16 cellular contexts compared by ENCODE assay signal in the genomic region with DNA sequence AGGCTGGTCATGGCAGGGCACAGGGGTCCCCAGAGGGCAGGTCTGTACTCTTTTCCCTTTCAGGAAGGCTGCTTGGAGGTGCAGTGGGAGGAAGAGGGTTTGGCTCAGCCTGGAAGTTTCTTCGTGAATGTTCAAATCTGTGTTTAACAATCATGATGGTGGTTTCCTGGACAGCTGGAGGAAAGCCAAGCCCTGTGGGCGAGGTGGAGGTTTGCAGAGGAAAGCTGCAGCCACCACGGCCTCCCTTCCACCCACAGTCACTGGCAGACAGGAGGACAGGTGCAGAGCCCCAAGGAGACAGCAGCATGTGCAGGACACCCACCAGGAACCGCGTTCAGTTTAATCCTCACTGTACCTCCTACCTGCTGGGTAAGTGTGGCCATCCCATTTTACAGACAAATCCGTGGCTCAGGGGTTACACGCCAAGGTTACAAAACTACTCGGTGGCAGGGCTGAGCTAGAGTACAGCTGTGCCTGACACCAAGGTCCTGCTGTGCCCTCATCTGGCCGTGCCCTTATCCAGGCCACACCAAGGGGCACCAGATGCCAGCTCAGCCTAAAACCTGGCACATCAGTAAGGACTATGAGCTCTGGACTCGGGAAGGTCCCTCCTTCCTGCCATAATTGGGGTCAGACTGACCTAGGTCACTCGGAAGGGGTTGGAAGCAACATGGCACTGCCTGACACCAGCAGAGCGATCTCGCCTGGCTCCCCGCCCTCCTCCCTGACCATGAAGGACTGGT. TPM values are rescaled to one million over a fixed set of nuclear protein-coding genes. Genes with fewer than 3 reads are reported as not detected.
DNase-seq lines count a peak whose midpoint lies in the region; ATAC-seq, FAIRE-seq and TF ChIP-seq lines count a peak whose summit lies in the region.
"Had no signal": no experiment of that assay in that cellular context is flagged by ENCODE, and none has a peak within 500 bp of the region (broad histone marks: within the 10 kb centered on the region; RNA-seq: fewer than 3 reads in every experiment).

No MANE protein-coding gene starts in this region.

- no peak overlapping the region for H3K4me3 Mint-ChIP-seq in activated CD4-positive, alpha-beta T cell treated with anti-CD3 and anti-CD28 coated beads, Interleukin-2, amount 10 ng/mL, durations not matched to agents 24 days and 14 days
- H3K4me3 Mint-ChIP-seq in neural progenitor cell = no peak overlapping the region

- peak overlapping the region; percentile 29 for H3K27ac Mint-ChIP-seq in activated CD4-positive, alpha-beta T cell treated with anti-CD3 and anti-CD28 coated beads, Interleukin-2, amount 10 ng/mL, durations not matched to agents 24 days and 14 days
- peak overlapping the region; percentile 44 for H3K27ac Mint-ChIP-seq in neural progenitor cell

- peaks cover 5% of the 10 kb centered on the region for H3F3A ChIP-seq in neural progenitor cell (ENCODE audit: low read depth)

- H3K27me3 Mint-ChIP-seq in activated CD4-positive, alpha-beta T cell treated with anti-CD3 and anti-CD28 coated beads, Interleukin-2, amount 10 ng/mL, durations not matched to agents 24 days and 14 days = no peaks in the 10 kb centered on the region
- H3K27me3 Mint-ChIP-seq in neural progenitor cell (ENCODE audit: insufficient read depth, low read depth) = peaks cover 4% of the 10 kb centered on the region

- ATAC-seq in HG03469 (IDR thresholded peaks at IDR 0.05; ENCODE audit: unreplicated experiment) = no peak
- ATAC-seq: HCT116 had no signal

- H3K79me2 ChIP-seq in neural progenitor cell (ENCODE audit: low read depth) = no peaks in the 10 kb centered on the region

- intact Hi-C loops in activated CD4-positive, alpha-beta T cell treated with anti-CD3 and anti-CD28 coated beads, Interleukin-2, amount 10 ng/mL, durations not matched to agents 24 days and 14 days (cut with micrococcal nuclease) = no loop called here

- FAIRE-seq in bronchial epithelial cell (lab: Jason Lieb, UNC) (peak; percentile 13), D721Med (lab: Jason Lieb, UNC) (no peak)

- H3K4me1 ChIP-seq in neural progenitor cell = no peaks in the 10 kb centered on the region

- H3K4me3 ChIP-seq in MG63 (no peak overlapping the region), bronchial epithelial cell (ENCODE audit: low read depth, low read length) (no peak overlapping the region), neural progenitor cell (no peak overlapping the region)
- H3K4me3 ChIP-seq: spleen had no signal

- TF ChIP-seq CTCF in bronchial epithelial cell (IDR thresholded peaks at IDR 0.05; ENCODE audit: insufficient read depth, low read length, severe bottlenecking) = no peak
- no peak for TF ChIP-seq CTCF in neural progenitor cell (IDR thresholded peaks at IDR 0.05)
- TF ChIP-seq CTCF in D721Med (IDR thresholded peaks at IDR 0.05; ENCODE audit: insufficient read depth, missing control alignments) = no peak

- H3K36me3 ChIP-seq in MG63 (peaks cover 94% of the 10 kb centered on the region), bronchial epithelial cell (ENCODE audit: control insufficient read depth, insufficient read depth, low read length) (peaks cover 23% of the 10 kb centered on the region), neural progenitor cell (peaks cover 2% of the 10 kb centered on the region)

- no peak overlapping the region for H2AFZ ChIP-seq in neural progenitor cell (replicated peaks)

- H3K27ac ChIP-seq in neural progenitor cell = no peak overlapping the region

- H3K36me3 Mint-ChIP-seq in activated CD4-positive, alpha-beta T cell treated with anti-CD3 and anti-CD28 coated beads, Interleukin-2, amount 10 ng/mL, durations not matched to agents 24 days and 14 days (ENCODE audit: low read depth) = peaks cover 49% of the 10 kb centered on the region
- peaks cover 28% of the 10 kb centered on the region for H3K36me3 Mint-ChIP-seq in neural progenitor cell

- H3K4me1 Mint-ChIP-seq in activated CD4-positive, alpha-beta T cell treated with anti-CD3 and anti-CD28 coated beads, Interleukin-2, amount 10 ng/mL, durations not matched to agents 24 days and 14 days = peaks cover 13% of the 10 kb centered on the region
- H3K4me1 Mint-ChIP-seq in neural progenitor cell = peaks cover 12% of the 10 kb centered on the region

- H3K27me3 ChIP-seq in MG63 (no peaks in the 10 kb centered on the region), bronchial epithelial cell (ENCODE audit: control insufficient read depth, insufficient read depth, low read length) (no peaks in the 10 kb centered on the region), neural progenitor cell (no peaks in the 10 kb centered on the region)
- H3K27me3 ChIP-seq: spleen had no signal

- no peak for DNase-seq in activated CD4-positive, alpha-beta T cell treated with anti-CD3 and anti-CD28 coated beads, Interleukin-2, amount 10 ng/mL, durations not matched to agents 24 days and 14 days
- no peak for DNase-seq in activated CD4-positive, alpha-beta T cell treated with anti-CD3 and anti-CD28 coated beads for 48 hours
- DNase-seq in MG63 (peak; percentile 48), bronchial epithelial cell (ENCODE audit: low read depth) (peak; percentile 8), neural progenitor cell (ENCODE audit: low spot score) (no peak), A172 (ENCODE audit: low spot score) (no peak), D721Med (ENCODE audit: insufficient read length, low spot score) (no peak)
- DNase-seq: activated CD4-positive, alpha-beta T cell treated with anti-CD3 and anti-CD28 coated beads, Interleukin-2, amount 50 U/mL, for 1 hour; activated gamma-delta T cell treated with Interleukin-2 at 50 U/mL for 16 hours; head of caudate nucleus; KBM-7; NCI-H187 treated with DMSO at 0.1 percent for 48 hours; spleen; trophoblast cell had no signal

- H4K20me1 ChIP-seq in neural progenitor cell (ENCODE audit: low read depth) = peaks cover 23% of the 10 kb centered on the region

- H3K4me2 ChIP-seq in neural progenitor cell = no peak overlapping the region

- H3K9me3 Mint-ChIP-seq in activated CD4-positive, alpha-beta T cell treated with anti-CD3 and anti-CD28 coated beads, Interleukin-2, amount 10 ng/mL, durations not matched to agents 24 days and 14 days = no peaks in the 10 kb centered on the region
- H3K9me3 Mint-ChIP-seq in neural progenitor cell = no peaks in the 10 kb centered on the region

- no peak overlapping the region for H3K9ac ChIP-seq in neural progenitor cell

- H3K9me3 ChIP-seq in MG63 = no peaks in the 10 kb centered on the region
- no peaks in the 10 kb centered on the region for H3K9me3 ChIP-seq in neural progenitor cell (ENCODE audit: low read depth)
- H3K9me3 ChIP-seq: spleen had no signal

RNA-seq across cellular contexts. Expression of gene SUGP2, which starts 34.1 kb away (rescaled TPM):
- 114 and 128 TPM in 2 replicates for total RNA-seq in activated CD4-positive, alpha-beta T cell treated with anti-CD3 and anti-CD28 coated beads, Interleukin-2, amount 10 ng/mL, durations not matched to agents 24 days and 14 days
- total RNA-seq in MG63 (2014; rRNA removed; shearing (Covaris generic); ENCODE audit: low replicate concordance) = 57.3 and 58.7 TPM in 2 replicates
- total RNA-seq in bronchial epithelial cell = 19.5 and 21.6 TPM in 2 replicates
- total RNA-seq in neural progenitor cell (ENCODE audit: low replicate concordance) = 123 and 125 TPM in 2 replicates
- total RNA-seq in A172 (2014; rRNA removed; shearing (Covaris generic)) = 47.7 and 48.9 TPM in 2 replicates

RNA-seq across cellular contexts. Expression of gene ARMC6, which starts 34.2 kb away (rescaled TPM):
- total RNA-seq in activated CD4-positive, alpha-beta T cell treated with anti-CD3 and anti-CD28 coated beads, Interleukin-2, amount 10 ng/mL, durations not matched to agents 24 days and 14 days = 57.7 and 61.9 TPM in 2 replicates
- 219 and 267 TPM in 2 replicates for total RNA-seq in MG63 (2014; rRNA removed; shearing (Covaris generic); ENCODE audit: low replicate concordance)
- total RNA-seq in bronchial epithelial cell = 37.5 and 78.2 TPM in 2 replicates
- total RNA-seq in neural progenitor cell (ENCODE audit: low replicate concordance) = 18.1 and 35.0 TPM in 2 replicates
- 77.1 and 79.5 TPM in 2 replicates for total RNA-seq in A172 (2014; rRNA removed; shearing (Covaris generic))

RNA-seq across cellular contexts. Expression of gene HOMER3, which starts 58.2 kb away (rescaled TPM):
- 1.3 and 1.4 TPM in 2 replicates for total RNA-seq in activated CD4-positive, alpha-beta T cell treated with anti-CD3 and anti-CD28 coated beads, Interleukin-2, amount 10 ng/mL, durations not matched to agents 24 days and 14 days
- 137 and 145 TPM in 2 replicates for total RNA-seq in MG63 (2014; rRNA removed; shearing (Covaris generic); ENCODE audit: low replicate concordance)
- 79.0 and 129 TPM in 2 replicates for total RNA-seq in bronchial epithelial cell
- total RNA-seq in neural progenitor cell (ENCODE audit: low replicate concordance) = 28.2 and 66.9 TPM in 2 replicates
- 104 and 143 TPM in 2 replicates for total RNA-seq in A172 (2014; rRNA removed; shearing (Covaris generic))

Comparison
In these comparisons a context has a peak if more than half of its experiments do, and no peak if none do; other contexts are left out.
1. DNase-seq: peak in MG63 (single experiment) and bronchial epithelial cell (single experiment); none in activated CD4-positive, alpha-beta T cell treated with anti-CD3 and anti-CD28 coated beads, Interleukin-2, amount 10 ng/mL, durations not matched to agents 24 days and 14 days (single experiment), activated CD4-positive, alpha-beta T cell treated with anti-CD3 and anti-CD28 coated beads for 48 hours (single experiment), neural progenitor cell (single experiment), A172 (single experiment) and D721Med (single experiment).
2. RNA of gene HOMER3, which starts 58.2 kb away (total RNA-seq): 137 to 145 TPM in MG63, 79.0 to 129 TPM in bronchial epithelial cell, 104 to 143 TPM in A172 and 28.2 to 66.9 TPM in neural progenitor cell; 1.3 to 1.4 TPM in activated CD4-positive, alpha-beta T cell treated with anti-CD3 and anti-CD28 coated beads, Interleukin-2, amount 10 ng/mL, durations not matched to agents 24 days and 14 days; every median in the first group is over 10 times any median in the second.